9 cellular contexts compared by ENCODE assay signal in genomic region chr3:196486263-196486662, GRCh38. TPM values are rescaled to one million over a fixed set of nuclear protein-coding genes. Genes with fewer than 3 reads are reported as not detected.
DNase-seq lines count a peak whose midpoint lies in the region; ATAC-seq, FAIRE-seq and TF ChIP-seq lines count a peak whose summit lies in the region.
"Had no signal": no experiment of that assay in that cellular context is flagged by ENCODE, and none has a peak within 500 bp of the region (broad histone marks: within the 10 kb centered on the region; RNA-seq: fewer than 3 reads in every experiment).

No MANE protein-coding gene starts in this region.

- peak; percentile 43 for TF ChIP-seq CTCF in LNCaP clone FGC (IDR thresholded peaks at IDR 0.05; ENCODE audit: control insufficient read depth, extremely low read depth, insufficient read depth)
- peak; percentile 32 to 36 (median 34); a peak in 5 of 6 replicates for TF ChIP-seq CTCF in GM12878 (IDR thresholded peaks at IDR 0.05 in 2 of 3, conservative IDR thresholded peaks at IDR 0.05 in 1 of 3; ENCODE audit: control insufficient read depth in 2 of 3, extremely low read depth in 1 of 3, insufficient read depth in 1 of 3, low read depth in 3 of 3, low read length in 3 of 3)
- peak; percentile 31 for TF ChIP-seq CTCF in osteoblast (IDR thresholded peaks at IDR 0.05; ENCODE audit: extremely low read depth, low read depth, low read length)

- no peaks in the 10 kb centered on the region for H3K4me1 ChIP-seq in GM12878 (ENCODE audit: control insufficient read depth, insufficient read depth, low read length)
- no peaks in the 10 kb centered on the region for H3K4me1 ChIP-seq in osteoblast (ENCODE audit: insufficient read depth, low read length)
- H3K4me1 ChIP-seq: upper lobe of left lung had no signal

- H3K27me3 ChIP-seq in GM12878 (replicated peaks in 1 of 2; ENCODE audit: control insufficient read depth in 2 of 2, insufficient read depth in 2 of 2, low read length in 1 of 2) (no peaks in the 10 kb centered on the region), osteoblast (ENCODE audit: insufficient read depth, low read length) (no peaks in the 10 kb centered on the region)
- H3K27me3 ChIP-seq: upper lobe of left lung had no signal

- WGBS in GM12878 (ENCODE audit: insufficient coverage, insufficient replicate concordance, low lambda C conversion rate, missing lambda C conversion rate): 87% methylated on average over 8 of the region's 8 CpGs

- H3K9me3 ChIP-seq in GM12878 (replicated peaks; ENCODE audit: control insufficient read depth, insufficient read depth, low read length) (no peaks in the 10 kb centered on the region), osteoblast (ENCODE audit: low read depth, low read length) (no peaks in the 10 kb centered on the region)
- H3K9me3 ChIP-seq: upper lobe of left lung had no signal

- no peak for TF ChIP-seq EP300 in GM12878 (IDR thresholded peaks at IDR 0.05; ENCODE audit: borderline replicate concordance in 1 of 2, control insufficient read depth in 1 of 2, low read depth in 2 of 2, low read length in 2 of 2)

- SMC1A ChIA-PET in GM12878 (lab: Charles Lee; ENCODE audit: uncharacterized antibody, unreplicated experiment): interaction anchor here (1.4 to 1.6 kb wide), 5 partner anchors 15 to 239 kb away, joined by 3 to 5 read pairs (median 4); no protein-coding TSS in a partner anchor

- H2AFZ ChIP-seq in GM12878 (ENCODE audit: control insufficient read depth, low read depth, low read length): no peak overlapping the region
- no peak overlapping the region for H2AFZ ChIP-seq in osteoblast (ENCODE audit: low read length)

- no peak for TF ChIP-seq POLR2A in GM12878 (IDR thresholded peaks at IDR 0.05; ENCODE audit: low read depth, low read length)

- no peak overlapping the region for H3K9ac ChIP-seq in GM12878 (ENCODE audit: control insufficient read depth, insufficient read depth, low read length)

- POLR2A ChIA-PET in GM12878 (lab: Charles Lee): interaction anchor here (0.8 to 2.1 kb wide), 3 partner anchors 12 to 22 kb away, joined by 3 to 4 read pairs (median 4); no protein-coding TSS in a partner anchor

- H3K4me3 ChIP-seq in LNCaP clone FGC (ENCODE audit: low read depth, low read length): no peak overlapping the region
- H3K4me3 ChIP-seq in GM12878: no peak overlapping the region
- H3K4me3 ChIP-seq in osteoblast (ENCODE audit: insufficient read depth, low read length): no peak overlapping the region
- H3K4me3 ChIP-seq: upper lobe of left lung had no signal

- ATAC-seq in GM12878 (no peak), GM21528 (IDR thresholded peaks at IDR 0.05; ENCODE audit: low FRiP score, unreplicated experiment) (no peak)

- peaks cover 29% of the 10 kb centered on the region for H3K79me2 ChIP-seq in GM12878 (ENCODE audit: control insufficient read depth, insufficient read depth, low read length)
- H3K79me2 ChIP-seq in osteoblast (ENCODE audit: insufficient read depth, low read length): peaks cover 33% of the 10 kb centered on the region

- TF ChIP-seq RAD21 in GM12878 (IDR thresholded peaks at IDR 0.05; ENCODE audit: insufficient read depth, low read depth, low read length): peak; percentile 51; the same call in 1 of the 2 replicates

- H4K20me1 ChIP-seq in GM12878 (ENCODE audit: control insufficient read depth, insufficient read depth): no peaks in the 10 kb centered on the region
- peaks cover 7% of the 10 kb centered on the region for H4K20me1 ChIP-seq in osteoblast (ENCODE audit: insufficient read depth, low read length)

- RAD21 ChIA-PET in GM12878 (lab: Charles Lee; ENCODE audit: unreplicated experiment): interaction anchor here (1.2 to 2.0 kb wide), 4 partner anchors 12 to 233 kb away, joined by 3 to 11 read pairs (median 4); no protein-coding TSS in a partner anchor

- intact Hi-C loops in GM12878 (cut with micrococcal nuclease; ENCODE audit: unreplicated experiment): no loop called here

- in situ Hi-C loops in GM12878 (cut with MboI): no loop called here

- H3K36me3 ChIP-seq in GM12878 (ENCODE audit: control insufficient read depth in 2 of 2, insufficient read depth in 2 of 2, low read length in 1 of 2) (peaks cover 11 to 42% of the 10 kb centered on the region in 2 experiments), osteoblast (ENCODE audit: insufficient read depth, low read length) (peaks cover 63% of the 10 kb centered on the region)

- CTCF ChIA-PET in GM12878 (lab: Yijun Ruan, JAX): interaction anchor here (0.6 to 3.2 kb wide), 9 partner anchors 13 to 231 kb away, joined by 3 to 27 read pairs (median 4); no protein-coding TSS in a partner anchor

- no peak for FAIRE-seq in GM12878 (lab: Jason Lieb, UNC)

- no peak overlapping the region for H3K4me2 ChIP-seq in GM12878 (ENCODE audit: control insufficient read depth, insufficient read depth)
- no peak overlapping the region for H3K4me2 ChIP-seq in osteoblast (ENCODE audit: insufficient read depth, low read length)

- no peak overlapping the region for H3K27ac ChIP-seq in GM12878 (ENCODE audit: control insufficient read depth, insufficient read depth)
- no peak overlapping the region for H3K27ac ChIP-seq in osteoblast (ENCODE audit: low read depth, low read length)
- H3K27ac ChIP-seq: upper lobe of left lung had no signal

- no TSS peak for BruUV-seq in GM12878 (replicated peaks; lab: Mats Ljungman, UMichigan)

- DNase-seq in NCI-H2171 treated with DMSO at 0.1 percent for 48 hours (lab: John Stamatoyannopoulos, UW) (peak; percentile 11), NCI-H2171 (lab: John Stamatoyannopoulos, UW) (no peak), LNCaP clone FGC (ENCODE audit: low read depth) (no peak), GM12878 (ENCODE audit: low read depth, low spot score) (no peak), osteoblast (ENCODE audit: insufficient read length, low spot score, missing footprints) (no peak), DMS79 treated with DMSO at 0.1 percent for 48 hours (lab: John Stamatoyannopoulos, UW) (no peak), HK-2 (ENCODE audit: unreplicated experiment) (no peak)

TF ChIP-seq in GM12878, 131 proteins besides CTCF, POLR2A, EP300 and RAD21:
- TF ChIP-seq SMC3 (IDR thresholded peaks at IDR 0.05; ENCODE audit: borderline replicate concordance, low read length) (peak; percentile 28; the same call in 1 of the 2 replicates), EGR1 (IDR thresholded peaks at IDR 0.05; ENCODE audit: borderline replicate concordance in 1 of 2, low read depth in 2 of 2, low read length in 2 of 2) (no peak)
TF ChIP-seq in GM12878: peak in this region for 1.

RNA-seq across cellular contexts. Expression of gene RNF168, which starts 17.3 kb away (rescaled TPM):
- total RNA-seq in GM12878 (2013; cell fraction: nucleolus; rRNA removed): 143 and 148 TPM in 2 replicates
- total RNA-seq in GM12878 (2014; rRNA removed): 28.5 and 32.1 TPM in 2 replicates
- 43.4 and 43.9 TPM in 2 replicates for total RNA-seq in GM12878 (2014; rRNA removed; fragmentation: Illumina TruSeq; extraction: Trizol)
- 47.5 and 47.7 TPM in 2 replicates for total RNA-seq in GM12878 (2021)
- polyA plus RNA-seq in GM12878 (2011; ENCODE audit: low read depth): 31.2 TPM
- polyA plus RNA-seq in GM12878 (2011; rRNA removed): 12.7 and 12.8 TPM in 2 replicates
- polyA plus RNA-seq in GM12878 (2011; cell fraction: cytosol; rRNA removed): 11.6 and 14.8 TPM in 2 replicates
- 10.8 and 13.5 TPM in 2 replicates for polyA plus RNA-seq in GM12878 (2011; cell fraction: nucleus; rRNA removed)
- polyA plus RNA-seq in GM12878 (2012): 32.3 and 35.3 TPM in 2 replicates
- polyA plus RNA-seq in GM12878 (2014; fragmentation: Illumina TruSeq; extraction: Trizol): 21.0 and 23.7 TPM in 2 replicates
- 10 to 100 TPM; 17.5 to 18.4 TPM for polyA plus RNA-seq in GM12878 (2014; fragmentation: Nextera tagmentation; extraction: Ambion mirVana)
- polyA plus RNA-seq in GM12878 (2014; rRNA removed): 12.8 and 14.2 TPM in 2 replicates
- 10 to 100 TPM; 37.0 to 46.9 TPM for polyA plus RNA-seq in GM12878 (2016; fragmentation: Nextera tagmentation; extraction: Ambion mirVana)
- polyA minus RNA-seq in GM12878 (2011; rRNA and poly(A)+ RNA removed): 59.8 and 71.2 TPM in 2 replicates
- 23.8 and 28.9 TPM in 2 replicates for polyA minus RNA-seq in GM12878 (2011; cell fraction: cytosol; rRNA and poly(A)+ RNA removed)
- 27.4 and 38.8 TPM in 2 replicates for polyA minus RNA-seq in GM12878 (2011; cell fraction: nucleus; rRNA and poly(A)+ RNA removed)
- total RNA-seq in osteoblast: 21.7 and 24.8 TPM in 2 replicates

RNA-seq across cellular contexts. Expression of gene SMCO1, which starts 28.9 kb away (rescaled TPM):
- not detected in 2 replicates for total RNA-seq in GM12878 (2013; cell fraction: nucleolus; rRNA removed)
- total RNA-seq in GM12878 (2014; rRNA removed) (not detected in 2 replicates), GM12878 (2014; rRNA removed; fragmentation: Illumina TruSeq; extraction: Trizol) (not detected in 2 replicates), GM12878 (2021) (not detected in 2 replicates), osteoblast (not detected in 2 replicates)
- not detected for polyA plus RNA-seq in GM12878 (2011; ENCODE audit: low read depth)
- polyA plus RNA-seq in GM12878 (2011; rRNA removed) (not detected in 2 replicates), GM12878 (2014; fragmentation: Illumina TruSeq; extraction: Trizol) (not detected in 2 replicates), GM12878 (2014; fragmentation: Nextera tagmentation; extraction: Ambion mirVana) (under 1 TPM in 1 of 2 experiments, not detected in 1; 0.05 TPM), GM12878 (2014; rRNA removed) (not detected in 2 replicates), GM12878 (2016; fragmentation: Nextera tagmentation; extraction: Ambion mirVana) (not detected)
- not detected in 2 replicates for polyA plus RNA-seq in GM12878 (2011; cell fraction: cytosol; rRNA removed)
- not detected in 2 replicates for polyA plus RNA-seq in GM12878 (2011; cell fraction: nucleus; rRNA removed)
- polyA plus RNA-seq in GM12878 (2012): not detected in 2 replicates
- polyA minus RNA-seq in GM12878 (2011; rRNA and poly(A)+ RNA removed): not detected in 2 replicates
- polyA minus RNA-seq in GM12878 (2011; cell fraction: cytosol; rRNA and poly(A)+ RNA removed): not detected in 2 replicates
- not detected in 2 replicates for polyA minus RNA-seq in GM12878 (2011; cell fraction: nucleus; rRNA and poly(A)+ RNA removed)
- total RNA-seq: upper lobe of left lung had no signal

RNA-seq across cellular contexts. Expression of gene UBXN7, which starts 54.0 kb away (rescaled TPM):
- 105 and 108 TPM in 2 replicates for total RNA-seq in GM12878 (2013; cell fraction: nucleolus; rRNA removed)
- 16.1 and 17.6 TPM in 2 replicates for total RNA-seq in GM12878 (2014; rRNA removed)
- 21.3 and 21.6 TPM in 2 replicates for total RNA-seq in GM12878 (2014; rRNA removed; fragmentation: Illumina TruSeq; extraction: Trizol)
- total RNA-seq in GM12878 (2021): 60.8 and 68.3 TPM in 2 replicates
- polyA plus RNA-seq in GM12878 (2011; ENCODE audit: low read depth): 11.2 TPM
- polyA plus RNA-seq in GM12878 (2011; rRNA removed): 30.6 and 52.4 TPM in 2 replicates
- polyA plus RNA-seq in GM12878 (2011; cell fraction: cytosol; rRNA removed): 15.2 and 22.8 TPM in 2 replicates
- 18.1 and 18.5 TPM in 2 replicates for polyA plus RNA-seq in GM12878 (2011; cell fraction: nucleus; rRNA removed)
- polyA plus RNA-seq in GM12878 (2012): 25.6 and 36.3 TPM in 2 replicates
- 28.1 and 33.8 TPM in 2 replicates for polyA plus RNA-seq in GM12878 (2014; fragmentation: Illumina TruSeq; extraction: Trizol)
- 1 to 10 TPM; 4.8 TPM for polyA plus RNA-seq in GM12878 (2014; fragmentation: Nextera tagmentation; extraction: Ambion mirVana)
- polyA plus RNA-seq in GM12878 (2014; rRNA removed): 17.9 and 21.7 TPM in 2 replicates
- 10 to 100 TPM; 62.2 to 78.4 TPM for polyA plus RNA-seq in GM12878 (2016; fragmentation: Nextera tagmentation; extraction: Ambion mirVana)
- 43.8 and 47.2 TPM in 2 replicates for polyA minus RNA-seq in GM12878 (2011; rRNA and poly(A)+ RNA removed)
- 15.8 and 16.2 TPM in 2 replicates for polyA minus RNA-seq in GM12878 (2011; cell fraction: cytosol; rRNA and poly(A)+ RNA removed)
- 13.7 and 19.9 TPM in 2 replicates for polyA minus RNA-seq in GM12878 (2011; cell fraction: nucleus; rRNA and poly(A)+ RNA removed)
- 21.0 and 21.2 TPM in 2 replicates for total RNA-seq in osteoblast
